Comparison of ENCODE assay signal across 10 cellular contexts in the genomic region with DNA sequence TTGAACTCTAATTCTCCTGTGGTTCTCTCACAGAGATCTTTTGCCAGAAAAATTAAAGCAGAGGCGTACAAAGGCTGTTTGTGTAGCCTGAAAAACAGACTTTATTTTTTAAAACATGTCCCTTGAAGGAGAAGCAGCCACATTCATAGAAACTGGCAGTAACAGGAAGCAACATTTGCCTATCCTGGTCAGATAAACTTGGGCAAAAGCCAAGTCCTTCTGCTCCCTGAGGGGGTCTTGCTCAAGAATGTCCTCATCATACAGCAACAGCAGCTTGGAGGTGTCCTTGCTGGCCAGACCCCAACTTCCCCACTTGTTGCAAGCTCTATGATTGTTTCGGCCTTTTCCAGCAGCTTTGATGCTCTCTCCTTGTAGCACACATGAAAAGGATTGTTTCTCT. TPM values are rescaled to one million over a fixed set of nuclear protein-coding genes. Genes with fewer than 3 reads are reported as not detected.
DNase-seq lines count a peak whose midpoint lies in the region; ATAC-seq and TF ChIP-seq lines count a peak whose summit lies in the region.
"Had no signal": no experiment of that assay in that cellular context is flagged by ENCODE, and none has a peak within 500 bp of the region (broad histone marks: within the 10 kb centered on the region; RNA-seq: fewer than 3 reads in every experiment).

No MANE protein-coding gene starts in this region.

- no peak overlapping the region for H3K4me3 Mint-ChIP-seq in T-helper 2 cell treated with Interferon-gamma antibody and Interleukin-4, amounts not matched to agents 5 μg/mL and 100 μg/mL, for 36 hours

- TF ChIP-seq POLR2A in uterus (IDR thresholded peaks at IDR 0.05), result no peak

- peaks cover 7% of the 10 kb centered on the region for H3K27me3 Mint-ChIP-seq in T-helper 2 cell treated with Interferon-gamma antibody and Interleukin-4, amounts not matched to agents 5 μg/mL and 100 μg/mL, for 36 hours (ENCODE audit: low read depth)

- TF ChIP-seq EP300 in SK-N-SH (IDR thresholded peaks at IDR 0.05; ENCODE audit: borderline replicate concordance in 1 of 2, low read depth in 1 of 2, low read length in 1 of 2), result no peak

- peaks cover 4 to 5% of the 10 kb centered on the region in 2 experiments; a peak in 2 of 4 replicates for H3K4me1 ChIP-seq in SK-N-SH (ENCODE audit: control insufficient read depth in 1 of 2, insufficient read depth in 2 of 2, low read depth in 1 of 2, low read length in 1 of 2)
- H3K4me1 ChIP-seq in tibial artery, result peaks cover 0 to 40% (median 24%) of the 10 kb centered on the region in 4 donors
- peaks cover under 1 to 5% of the 10 kb centered on the region in 2 donors for H3K4me1 ChIP-seq in uterus

- no peaks in the 10 kb centered on the region for H3K9me2 ChIP-seq in SK-N-SH

- H4K20me1 ChIP-seq in SK-N-SH (ENCODE audit: insufficient read depth), result no peaks in the 10 kb centered on the region

- H3K9me3 ChIP-seq in SK-N-SH, result no peaks in the 10 kb centered on the region; the same call in 1 of the 2 replicates
- H3K9me3 ChIP-seq in SK-N-MC (ENCODE audit: low read depth, low read length), result peaks cover 10% of the 10 kb centered on the region; the same call in 1 of the 2 replicates
- peaks cover 0 to 8% (median 0%) of the 10 kb centered on the region in 3 donors for H3K9me3 ChIP-seq in tibial artery
- no peaks in the 10 kb centered on the region for H3K9me3 ChIP-seq in uterus

- 87% methylated on average over 2 of the region's 2 CpGs for WGBS in SK-N-SH (ENCODE audit: low lambda C conversion rate)

- POLR2A ChIA-PET in SK-N-SH (lab: Yijun Ruan, JAX), result no interaction called here

- peak overlapping the region; percentile 48; the same call in 1 of the 2 replicates for H3K4me2 ChIP-seq in SK-N-SH

- H3K27me3 ChIP-seq in SK-N-SH (ENCODE audit: insufficient read depth), result no peaks in the 10 kb centered on the region
- H3K27me3 ChIP-seq in tibial artery, result no peaks in the 10 kb centered on the region
- no peaks in the 10 kb centered on the region for H3K27me3 ChIP-seq in uterus

- peaks cover 15% of the 10 kb centered on the region for H3K79me2 ChIP-seq in SK-N-SH (ENCODE audit: insufficient read depth)

- no peak for TF ChIP-seq RAD21 in SK-N-SH (IDR thresholded peaks at IDR 0.05; ENCODE audit: low read length)

- intact Hi-C loops in Right ventricle myocardium superior (cut with DNase I) (no loop called here), tibial artery (cut with DNase I; ENCODE audit: low total_unique reads) (no loop called here), uterus (cut with DNase I; ENCODE audit: low total_unique reads) (no loop called here)

- CTCF ChIA-PET in SK-N-SH (lab: Yijun Ruan, JAX), result interaction anchor here (1.0 kb wide), 1 partner anchor 395 kb away, joined by 4 read pairs; no protein-coding TSS in a partner anchor

- H3K9ac ChIP-seq in SK-N-SH (no peak overlapping the region), SK-N-MC (ENCODE audit: insufficient read length) (no peak overlapping the region)

- no peak overlapping the region for H3K27ac Mint-ChIP-seq in T-helper 2 cell treated with Interferon-gamma antibody and Interleukin-4, amounts not matched to agents 5 μg/mL and 100 μg/mL, for 36 hours

- H2AFZ ChIP-seq in SK-N-SH (ENCODE audit: low read depth), result no peak overlapping the region

- no peak overlapping the region for H3K27ac ChIP-seq in SK-N-SH (ENCODE audit: low read depth in 2 of 2, low read length in 1 of 2)
- H3K27ac ChIP-seq in SK-N-MC, result peak overlapping the region; percentile 55
- H3K27ac ChIP-seq in tibial artery, result peak overlapping the region; percentile 61 to 71
- H3K27ac ChIP-seq in uterus, result no peak overlapping the region
- no peak overlapping the region for H3K27ac ChIP-seq in caudate nucleus (ENCODE audit: low read depth, low read length)

- H3K36me3 Mint-ChIP-seq in T-helper 2 cell treated with Interferon-gamma antibody and Interleukin-4, amounts not matched to agents 5 μg/mL and 100 μg/mL, for 36 hours (ENCODE audit: low read depth), result no peaks in the 10 kb centered on the region

- H3K4me1 Mint-ChIP-seq in T-helper 2 cell treated with Interferon-gamma antibody and Interleukin-4, amounts not matched to agents 5 μg/mL and 100 μg/mL, for 36 hours (ENCODE audit: low read depth), result no peaks in the 10 kb centered on the region

- peaks cover 19% of the 10 kb centered on the region for H3F3A ChIP-seq in SK-N-SH (replicated peaks; ENCODE audit: insufficient read depth)

- no peak for TF ChIP-seq CTCF in SK-N-SH (IDR thresholded peaks at IDR 0.05)
- no peak for TF ChIP-seq CTCF in tibial artery (IDR thresholded peaks at IDR 0.05)
- TF ChIP-seq CTCF in uterus (IDR thresholded peaks at IDR 0.05), result no peak

- H3K36me3 ChIP-seq in SK-N-SH (replicated peaks in 1 of 2; ENCODE audit: control insufficient read depth in 1 of 2, insufficient read depth in 2 of 2, low read length in 1 of 2) (peaks cover 0 to 22% of the 10 kb centered on the region in 2 experiments), SK-N-MC (ENCODE audit: insufficient read depth, low read length) (no peaks in the 10 kb centered on the region; the same call in 1 of the 2 replicates), tibial artery (no peaks in the 10 kb centered on the region), uterus (no peaks in the 10 kb centered on the region)

- peak overlapping the region in 1 of 2 experiments; percentile 14; a peak in 1 of 4 replicates for H3K4me3 ChIP-seq in SK-N-SH (ENCODE audit: low read depth in 2 of 2, low read length in 1 of 2)
- no peak overlapping the region for H3K4me3 ChIP-seq in SK-N-MC
- H3K4me3 ChIP-seq in tibial artery, result no peak overlapping the region
- no peak overlapping the region for H3K4me3 ChIP-seq in uterus

- ATAC-seq in SK-N-SH treated with all-trans-retinoic acid at 6 μM for 48 hours, result no peak
- ATAC-seq in Right ventricle myocardium superior (ENCODE audit: poor library complexity), result peak; percentile 53

- peaks cover 30% of the 10 kb centered on the region for H3K9me3 Mint-ChIP-seq in T-helper 2 cell treated with Interferon-gamma antibody and Interleukin-4, amounts not matched to agents 5 μg/mL and 100 μg/mL, for 36 hours

- DNase-seq in SK-N-SH (no peak), SK-N-MC (ENCODE audit: low read depth, low spot score) (no peak), Right ventricle myocardium superior (peak; percentile 70), tibial artery (peak in 1 of 2 donors; percentile 56), uterus (no peak), caudate nucleus (lab: John Stamatoyannopoulos, UW) (no peak)
- DNase-seq in T-helper 2 cell treated with Interferon-gamma antibody and Interleukin-4, amounts not matched to agents 5 μg/mL and 100 μg/mL, for 36 hours (ENCODE audit: low spot score), result no peak
- DNase-seq: GDM1; stimulated activated CD4-positive, alpha-beta T cell treated with anti-CD3 and anti-CD28 coated beads, Interleukin-15, amount 100 ng/mL, for 24 hours had no signal

TF ChIP-seq in SK-N-SH, 30 proteins besides CTCF, POLR2A, EP300 and RAD21 (continues in another document):
- TF ChIP-seq CHD2 (IDR thresholded peaks at IDR 0.05; ENCODE audit: low read length, partially characterized antibody) (no peak), NFIC (IDR thresholded peaks at IDR 0.05; ENCODE audit: borderline replicate concordance) (no peak), RXRA (IDR thresholded peaks at IDR 0.05; ENCODE audit: borderline replicate concordance, low read depth) (no peak), FOXM1 (IDR thresholded peaks at IDR 0.05; ENCODE audit: low read depth) (no peak), FOSL2 (IDR thresholded peaks at IDR 0.05; ENCODE audit: borderline replicate concordance, low read depth) (no peak), RCOR1 (IDR thresholded peaks at IDR 0.05; ENCODE audit: low read length) (no peak), JUND (IDR thresholded peaks at IDR 0.05) (no peak), TCF12 (IDR thresholded peaks at IDR 0.05) (no peak), TEAD4 (IDR thresholded peaks at IDR 0.05; ENCODE audit: borderline replicate concordance, insufficient read depth) (no peak), GATA2 (CRISPR knock-in tag; IDR thresholded peaks at IDR 0.05) (no peak), MEF2A (IDR thresholded peaks at IDR 0.05; ENCODE audit: borderline replicate concordance, low read depth) (no peak), NRF1 (IDR thresholded peaks at IDR 0.05; ENCODE audit: low read depth, low read length) (no peak), TAF1 (IDR thresholded peaks at IDR 0.05; ENCODE audit: borderline replicate concordance, low read depth, low read length) (no peak)

TF ChIP-seq in SK-N-SH treated with all-trans-retinoic acid at 6 μM for 48 hours, 23 proteins besides CTCF, POLR2A, EP300 and RAD21 (continues in another document):
- TF ChIP-seq TOX (CRISPR knock-in tag; IDR thresholded peaks at IDR 0.05; ENCODE audit: borderline replicate concordance) (no peak), ZNF8 (CRISPR knock-in tag; IDR thresholded peaks at IDR 0.05) (no peak), ZFP30 (CRISPR knock-in tag; IDR thresholded peaks at IDR 0.05) (no peak), CSDC2 (CRISPR knock-in tag; IDR thresholded peaks at IDR 0.05) (no peak)
- TF ChIP-seq, protein P1, sequence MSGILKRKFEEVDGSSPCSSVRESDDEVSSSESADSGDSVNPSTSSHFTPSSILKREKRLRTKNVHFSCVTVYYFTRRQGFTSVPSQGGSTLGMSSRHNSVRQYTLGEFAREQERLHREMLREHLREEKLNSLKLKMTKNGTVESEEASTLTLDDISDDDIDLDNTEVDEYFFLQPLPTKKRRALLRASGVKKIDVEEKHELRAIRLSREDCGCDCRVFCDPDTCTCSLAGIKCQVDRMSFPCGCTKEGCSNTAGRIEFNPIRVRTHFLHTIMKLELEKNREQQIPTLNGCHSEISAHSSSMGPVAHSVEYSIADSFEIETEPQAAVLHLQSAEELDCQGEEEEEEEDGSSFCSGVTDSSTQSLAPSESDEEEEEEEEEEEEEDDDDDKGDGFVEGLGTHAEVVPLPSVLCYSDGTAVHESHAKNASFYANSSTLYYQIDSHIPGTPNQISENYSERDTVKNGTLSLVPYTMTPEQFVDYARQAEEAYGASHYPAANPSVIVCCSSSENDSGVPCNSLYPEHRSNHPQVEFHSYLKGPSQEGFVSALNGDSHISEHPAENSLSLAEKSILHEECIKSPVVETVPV (CRISPR knock-in tag; IDR thresholded peaks at IDR 0.05), result no peak

RNA-seq across cellular contexts. Expression of gene MSTO1, which starts 36.3 kb away (rescaled TPM):
- polyA plus RNA-seq in SK-N-SH (2012; rRNA removed), result 22.4 and 27.0 TPM in 2 replicates
- polyA plus RNA-seq in SK-N-SH (2012; cell fraction: cytosol; rRNA removed), result 9.2 and 12.0 TPM in 2 replicates
- polyA plus RNA-seq in SK-N-SH (2012; cell fraction: nucleus; rRNA removed), result 107 and 118 TPM in 2 replicates
- total RNA-seq in Right ventricle myocardium superior (9.7 TPM), uterus (10 to 100 TPM; 10.6 to 76.8 (median 38.6) TPM)

RNA-seq across cellular contexts. Expression of gene YY1AP1, which starts 42.3 kb away (rescaled TPM):
- 45.0 and 85.3 TPM in 2 replicates for polyA plus RNA-seq in SK-N-SH (2012; rRNA removed)
- 60.2 and 63.1 TPM in 2 replicates for polyA plus RNA-seq in SK-N-SH (2012; cell fraction: cytosol; rRNA removed)
- polyA plus RNA-seq in SK-N-SH (2012; cell fraction: nucleus; rRNA removed), result 59.6 and 71.3 TPM in 2 replicates
- total RNA-seq in Right ventricle myocardium superior, result 59.9 TPM
- total RNA-seq in uterus, result 1,000 to 10,000 TPM in 1 of 4 donors, 100 to 1,000 TPM in 2, 10 to 100 TPM in 1; 79.1 to 6,578 (median 156) TPM

RNA-seq across cellular contexts. Expression of gene DAP3, which starts 42.6 kb away (rescaled TPM):
- 115 and 136 TPM in 2 replicates for polyA plus RNA-seq in SK-N-SH (2012; rRNA removed)
- 118 and 122 TPM in 2 replicates for polyA plus RNA-seq in SK-N-SH (2012; cell fraction: cytosol; rRNA removed)
- 206 and 220 TPM in 2 replicates for polyA plus RNA-seq in SK-N-SH (2012; cell fraction: nucleus; rRNA removed)
- total RNA-seq in Right ventricle myocardium superior (113 TPM), uterus (100 to 1,000 TPM in 1 of 4 donors, 10 to 100 TPM in 3; 43.5 to 177 (median 69.6) TPM)

Comparison
In these comparisons a context has a peak if more than half of its experiments do, and no peak if none do; other contexts are left out.
1. H3K27ac ChIP-seq: peak in SK-N-MC (single experiment) and tibial artery (2 of 2); none in SK-N-SH (0 of 2), uterus (0 of 2) and caudate nucleus (single experiment).